8 cellular contexts compared by ENCODE assay signal in the genomic region with DNA sequence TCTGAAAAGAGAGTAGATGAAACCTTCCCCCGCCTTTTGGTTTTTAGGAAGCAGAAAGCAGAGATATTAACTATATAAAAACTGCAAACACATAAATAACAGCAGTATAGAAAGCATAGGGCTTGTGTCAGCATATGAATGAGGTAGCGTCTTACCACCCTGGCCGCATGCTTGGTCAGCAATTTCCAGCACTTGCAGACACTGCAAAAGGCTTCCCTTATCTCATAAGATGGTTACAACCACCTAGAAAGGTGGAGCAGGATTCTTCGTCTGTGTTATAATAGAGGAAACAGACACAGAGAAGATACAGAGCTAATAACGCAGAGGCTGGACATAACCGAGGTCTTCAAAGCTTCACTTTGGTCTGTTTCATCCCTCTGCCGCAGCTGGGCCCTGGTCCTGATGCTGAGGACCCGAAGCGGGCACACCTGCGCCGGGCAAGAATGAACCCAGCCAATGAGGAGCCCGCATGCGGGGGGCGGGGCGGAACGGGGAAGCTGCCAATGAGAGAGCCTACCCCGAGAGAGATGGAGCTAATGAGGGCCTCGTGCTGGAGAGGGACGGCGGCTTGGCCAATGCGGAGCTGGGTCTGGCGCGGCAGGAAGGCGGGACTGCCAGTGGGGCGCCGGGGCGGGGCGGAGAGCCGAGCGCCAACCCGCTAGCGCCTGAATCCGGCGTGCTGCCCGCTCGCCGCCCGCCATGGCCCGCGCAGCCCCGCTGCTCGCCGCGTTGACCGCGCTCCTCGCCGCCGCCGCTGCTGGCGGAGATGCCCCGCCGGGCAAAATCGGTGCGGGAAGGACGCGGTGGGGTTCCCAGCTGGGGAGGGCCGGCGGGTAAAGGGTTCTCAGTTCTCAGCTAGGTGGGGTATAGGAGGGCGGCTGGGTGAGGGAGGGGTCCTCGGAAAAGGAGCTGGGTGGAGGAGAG. TPM values are rescaled to one million over a fixed set of nuclear protein-coding genes. Genes with fewer than 3 reads are reported as not detected.
DNase-seq lines count a peak whose midpoint lies in the region; ATAC-seq and TF ChIP-seq lines count a peak whose summit lies in the region.

A gene with protein sequence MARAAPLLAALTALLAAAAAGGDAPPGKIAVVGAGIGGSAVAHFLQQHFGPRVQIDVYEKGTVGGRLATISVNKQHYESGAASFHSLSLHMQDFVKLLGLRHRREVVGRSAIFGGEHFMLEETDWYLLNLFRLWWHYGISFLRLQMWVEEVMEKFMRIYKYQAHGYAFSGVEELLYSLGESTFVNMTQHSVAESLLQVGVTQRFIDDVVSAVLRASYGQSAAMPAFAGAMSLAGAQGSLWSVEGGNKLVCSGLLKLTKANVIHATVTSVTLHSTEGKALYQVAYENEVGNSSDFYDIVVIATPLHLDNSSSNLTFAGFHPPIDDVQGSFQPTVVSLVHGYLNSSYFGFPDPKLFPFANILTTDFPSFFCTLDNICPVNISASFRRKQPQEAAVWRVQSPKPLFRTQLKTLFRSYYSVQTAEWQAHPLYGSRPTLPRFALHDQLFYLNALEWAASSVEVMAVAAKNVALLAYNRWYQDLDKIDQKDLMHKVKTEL (plus strand): TSS at position 677 of the 924 bp plus-strand sequence. CDS start 23 bp downstream, at position 700.

- no peaks in the 10 kb centered on the region for H3K4me1 ChIP-seq in HUES48 (ENCODE audit: control insufficient read depth, insufficient read depth, low read length)
- H3K4me1 ChIP-seq in NT2/D1 (ENCODE audit: insufficient read depth, insufficient read length), result no peaks in the 10 kb centered on the region
- H3K4me1 ChIP-seq in endodermal cell (ENCODE audit: control insufficient read depth, insufficient read depth, low read length), result no peaks in the 10 kb centered on the region

- TF ChIP-seq CTCF in Calu3 (IDR thresholded peaks at IDR 0.05; ENCODE audit: unreplicated experiment) (no peak), endodermal cell (conservative IDR thresholded peaks at IDR 0.05) (no peak)

- peak within 1 kb of the TSS; percentile 26 for H3K9ac ChIP-seq in HUES48 (ENCODE audit: low read depth, low read length)
- H3K9ac ChIP-seq in NT2/D1 (ENCODE audit: insufficient read length, low read depth), result peak within 1 kb of the TSS; percentile 89
- no peak within 1 kb of the TSS for H3K9ac ChIP-seq in endodermal cell (ENCODE audit: extremely low read depth, low read length, poor library complexity, severe bottlenecking)

- intact Hi-C loops in Calu3 (cut with micrococcal nuclease; ENCODE audit: unreplicated experiment), result no loop called here

- peak within 1 kb of the TSS; percentile 27 for H3K27ac Mint-ChIP-seq in Calu3 (ENCODE audit: unreplicated experiment)
- H3K27ac Mint-ChIP-seq in activated CD8-positive, alpha-beta memory T cell treated with anti-CD3 and anti-CD28 coated beads, Interleukin-2, amount 10 ng/mL, durations not matched to agents 7 days and 5 days, result peak within 1 kb of the TSS; percentile 91
- H3K27ac Mint-ChIP-seq in endodermal cell, result peak within 1 kb of the TSS; percentile 70

- H3K36me3 Mint-ChIP-seq in Calu3 (ENCODE audit: insufficient read depth, unreplicated experiment) (peaks cover 44% of the 10 kb centered on the region), endodermal cell (ENCODE audit: low read depth) (peaks cover 21% of the 10 kb centered on the region)
- H3K36me3 Mint-ChIP-seq in activated CD8-positive, alpha-beta memory T cell treated with anti-CD3 and anti-CD28 coated beads, Interleukin-2, amount 10 ng/mL, durations not matched to agents 7 days and 5 days, result peaks cover 27% of the 10 kb centered on the region

- CTCF ChIA-PET in Calu3 (lab: Charles Lee), result interaction anchor here (0.6 to 3.4 kb wide), 12 partner anchors 9 to 215 kb away, joined by 3 to 27 read pairs (median 4); a partner anchor contains a TSS
- CTCF ChIA-PET in activated CD8-positive, alpha-beta memory T cell treated with anti-CD3 and anti-CD28 coated beads, Interleukin-2, amount 10 ng/mL, durations not matched to agents 7 days and 5 days (lab: Charles Lee), result interaction anchor here (0.7 to 5.0 kb wide), 11 partner anchors 8 to 194 kb away, joined by 3 to 57 read pairs (median 4); a partner anchor contains a TSS

- peak within 1 kb of the TSS; percentile 5 for H3K27ac ChIP-seq in HUES48 (ENCODE audit: low read depth, low read length)
- H3K27ac ChIP-seq in endodermal cell (ENCODE audit: low read depth, low read length), result no peak within 1 kb of the TSS

- peak; percentile 100 for ATAC-seq in GM21423 (IDR thresholded peaks at IDR 0.05; ENCODE audit: unreplicated experiment)
- ATAC-seq in activated CD8-positive, alpha-beta memory T cell treated with anti-CD3 and anti-CD28 coated beads, Interleukin-2, amount 10 ng/mL, durations not matched to agents 7 days and 5 days, result peak; percentile 99

- H3K4me3 Mint-ChIP-seq in Calu3 (ENCODE audit: low read depth, unreplicated experiment), result peak within 1 kb of the TSS; percentile 84
- H3K4me3 Mint-ChIP-seq in activated CD8-positive, alpha-beta memory T cell treated with anti-CD3 and anti-CD28 coated beads, Interleukin-2, amount 10 ng/mL, durations not matched to agents 7 days and 5 days, result peak within 1 kb of the TSS; percentile 99
- H3K4me3 Mint-ChIP-seq in endodermal cell, result peak within 1 kb of the TSS; percentile 81

- H3K9me3 ChIP-seq in HUES48 (ENCODE audit: control insufficient read depth, insufficient read depth, low read length), result no peaks in the 10 kb centered on the region
- H3K9me3 ChIP-seq in NT2/D1 (ENCODE audit: insufficient read depth, low read length), result no peaks in the 10 kb centered on the region
- H3K9me3 ChIP-seq in endodermal cell (ENCODE audit: control insufficient read depth, low read length), result no peaks in the 10 kb centered on the region

- 0 to 3% methylated on average over 17 to 61 of the region's 61 CpGs for WGBS in endodermal cell (ENCODE audit: insufficient coverage in 1 of 2, insufficient read length in 1 of 2), 2 experiments

- H3K9me3 Mint-ChIP-seq in Calu3 (ENCODE audit: low read depth, unreplicated experiment), result no peaks in the 10 kb centered on the region
- H3K9me3 Mint-ChIP-seq in activated CD8-positive, alpha-beta memory T cell treated with anti-CD3 and anti-CD28 coated beads, Interleukin-2, amount 10 ng/mL, durations not matched to agents 7 days and 5 days (ENCODE audit: low read depth), result no peaks in the 10 kb centered on the region
- no peaks in the 10 kb centered on the region for H3K9me3 Mint-ChIP-seq in endodermal cell

- H3K27me3 ChIP-seq in HUES48 (ENCODE audit: control insufficient read depth, insufficient read depth, low read length), result no peaks in the 10 kb centered on the region
- peaks cover 4% of the 10 kb centered on the region for H3K27me3 ChIP-seq in NT2/D1 (ENCODE audit: insufficient read depth, insufficient read length)
- H3K27me3 ChIP-seq in endodermal cell (ENCODE audit: control insufficient read depth, insufficient read depth, low read length, poor library complexity, severe bottlenecking), result peaks cover 28% of the 10 kb centered on the region

- peak; percentile 98 for DNase-seq in Calu3
- DNase-seq in NT2/D1 (ENCODE audit: low read depth, low spot score), result peak; percentile 84
- DNase-seq in activated CD8-positive, alpha-beta memory T cell treated with anti-CD3 and anti-CD28 coated beads, Interleukin-2, amount 10 ng/mL, durations not matched to agents 7 days and 5 days, result peak; percentile 97
- peak; percentile 98 for DNase-seq in endodermal cell
- DNase-seq in mesenteric fat pad (ENCODE audit: low spot score), result peak; percentile 98
- peak; percentile 97 for DNase-seq in stimulated activated CD8-positive, alpha-beta memory T cell treated with anti-CD3 and anti-CD28 coated beads, Interleukin-15, amount 100 ng/mL, for 1 hour (ENCODE audit: low read depth)

- H3K27me3 Mint-ChIP-seq in Calu3 (ENCODE audit: unreplicated experiment), result no peaks in the 10 kb centered on the region
- H3K27me3 Mint-ChIP-seq in activated CD8-positive, alpha-beta memory T cell treated with anti-CD3 and anti-CD28 coated beads, Interleukin-2, amount 10 ng/mL, durations not matched to agents 7 days and 5 days, result no peaks in the 10 kb centered on the region
- H3K27me3 Mint-ChIP-seq in endodermal cell (ENCODE audit: insufficient read depth), result peaks cover 18% of the 10 kb centered on the region

- H3K4me1 Mint-ChIP-seq in Calu3 (ENCODE audit: low read depth, unreplicated experiment), result no peaks in the 10 kb centered on the region
- H3K4me1 Mint-ChIP-seq in activated CD8-positive, alpha-beta memory T cell treated with anti-CD3 and anti-CD28 coated beads, Interleukin-2, amount 10 ng/mL, durations not matched to agents 7 days and 5 days, result peaks cover 72% of the 10 kb centered on the region
- peaks cover 4% of the 10 kb centered on the region for H3K4me1 Mint-ChIP-seq in endodermal cell

- no TSS peak for BruUV-seq in Calu3 (replicated peaks; lab: Mats Ljungman, UMichigan)

- H3K4me3 ChIP-seq in HUES48 (ENCODE audit: low read depth, low read length) (peak within 1 kb of the TSS; percentile 87), NT2/D1 (ENCODE audit: insufficient read length, low read depth) (peak within 1 kb of the TSS; percentile 72), endodermal cell (ENCODE audit: low read length) (peak within 1 kb of the TSS; percentile 81)

- H3K36me3 ChIP-seq in HUES48 (ENCODE audit: control insufficient read depth, insufficient read depth, low read length), result peaks cover 29% of the 10 kb centered on the region
- peaks cover 26% of the 10 kb centered on the region for H3K36me3 ChIP-seq in NT2/D1 (ENCODE audit: insufficient read depth, insufficient read length, low read length)
- H3K36me3 ChIP-seq in endodermal cell (ENCODE audit: control insufficient read depth, insufficient read depth, low read length), result peaks cover 20% of the 10 kb centered on the region

RNA-seq across cellular contexts. Expression of the gene that starts here (rescaled TPM):
- total RNA-seq in Calu3 (2022) (29.2 and 29.9 TPM in 2 replicates), endodermal cell (10 to 100 TPM; 11.1 to 11.7 TPM), mesenteric fat pad (1.9 TPM)
- 10 to 100 TPM; 26.7 to 32.1 TPM for total RNA-seq in activated CD8-positive, alpha-beta memory T cell treated with anti-CD3 and anti-CD28 coated beads, Interleukin-2, amount 10 ng/mL, durations not matched to agents 7 days and 5 days
- 16.1 TPM for polyA plus RNA-seq in endodermal cell (2013, experiment 1 of 2)
- 13.6 TPM for polyA plus RNA-seq in endodermal cell (2013, experiment 2 of 2)

Comparison
In these comparisons a context has a peak if more than half of its experiments do, and no peak if none do; other contexts are left out.
1. H3K27ac Mint-ChIP-seq: peak in every context shown above with its lines; median percentile 91 in activated CD8-positive, alpha-beta memory T cell treated with anti-CD3 and anti-CD28 coated beads, Interleukin-2, amount 10 ng/mL, durations not matched to agents 7 days and 5 days; 70 in endodermal cell; 27 in Calu3.